In the genomic region with DNA sequence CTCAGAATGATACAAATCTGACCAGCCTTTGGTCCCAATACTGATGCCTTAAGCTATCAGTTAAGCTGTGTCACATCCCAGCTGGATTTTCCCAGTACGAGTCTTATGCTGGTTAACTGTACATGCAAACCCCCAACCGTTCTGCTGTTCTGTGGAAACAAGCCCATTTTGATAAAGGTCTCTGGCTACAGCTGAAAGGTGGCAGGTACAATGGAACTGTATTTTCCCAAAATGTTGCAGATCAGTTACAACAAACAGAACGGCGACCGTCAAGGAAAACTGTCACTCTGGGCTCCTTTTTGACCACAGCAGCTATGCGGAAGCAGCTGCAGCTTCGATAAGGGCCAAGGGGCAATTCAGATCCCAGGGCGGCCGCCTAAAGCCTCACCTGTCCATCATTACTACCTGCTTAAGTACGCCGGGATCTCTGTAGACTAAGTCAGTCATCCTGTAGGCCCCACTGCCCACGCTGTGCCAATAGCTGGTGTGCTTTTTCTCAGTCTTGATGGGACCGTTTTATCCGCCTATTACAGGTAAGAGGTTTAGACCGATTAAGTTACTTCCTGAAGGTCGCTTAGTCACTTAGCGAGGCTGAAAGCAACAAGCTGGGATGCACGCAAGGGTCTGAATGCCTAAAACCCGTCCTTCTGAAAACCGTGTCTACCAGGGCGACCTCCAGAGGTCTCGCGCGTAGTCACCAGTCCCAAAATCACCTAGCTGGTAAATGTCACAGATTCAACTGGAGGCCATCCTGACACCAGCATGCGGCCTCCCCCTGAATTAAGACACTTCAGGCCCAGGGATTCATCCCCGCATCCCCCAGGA, we compare ENCODE assay signal across 2 cellular contexts.
A peak's percentile ranks its signal among the peaks of the same experiment; 100 is the strongest.
TF ChIP-seq lines count a peak whose summit lies in the region.

No MANE protein-coding gene starts in this region.

TF ChIP-seq in GM23338, 12 proteins besides CTCF, POLR2A, EP300 and RAD21:
- TF ChIP-seq POLR2AphosphoS5 (IDR thresholded peaks at IDR 0.05; ENCODE audit: low read depth) (peak; percentile 41; the same call in 1 of the 2 replicates), CREB1 (CRISPR knock-in tag; IDR thresholded peaks at IDR 0.05; ENCODE audit: low read depth) (no peak)

TF ChIP-seq in H1, 55 proteins besides CTCF, POLR2A, EP300 and RAD21:
- TF ChIP-seq HDAC2 (IDR thresholded peaks at IDR 0.05; ENCODE audit: borderline replicate concordance in 1 of 2, low read depth in 2 of 2, low read length in 2 of 2) (peak in 1 of 2 experiments; percentile 24; a peak in 1 of 4 replicates), ASH2L (IDR thresholded peaks at IDR 0.05; ENCODE audit: low read length) (peak; percentile 59), KDM1A (IDR thresholded peaks at IDR 0.05; ENCODE audit: borderline replicate concordance, low read length) (no peak), SIN3A (conservative IDR thresholded peaks at IDR 0.05 in 1 of 2, IDR thresholded peaks at IDR 0.05 in 1 of 2; ENCODE audit: low read depth in 1 of 2, low read length in 2 of 2) (peak; percentile 34 to 45; a peak in 1 of 4 replicates), TEAD4 (IDR thresholded peaks at IDR 0.05; ENCODE audit: low read depth, low read length) (no peak), GABPA (IDR thresholded peaks at IDR 0.05; ENCODE audit: borderline replicate concordance, insufficient read depth, low read length) (no peak), POLR2AphosphoS5 (IDR thresholded peaks at IDR 0.05; ENCODE audit: low read depth, low read length) (0 out of 2 replicates have a peak, but pooled peaks have one; percentile 22), CTBP2 (IDR thresholded peaks at IDR 0.05; ENCODE audit: borderline replicate concordance, insufficient read depth, insufficient read length, low read length) (peak; percentile 8)
